1 cellular context compared by ENCODE assay signal in genomic region chr15:35062164-35063099, GRCh38.
TF ChIP-seq lines count a peak whose summit lies in the region.

No MANE protein-coding gene starts in this region.

TF ChIP-seq in IMR-90, 13 proteins besides CTCF, POLR2A, EP300 and RAD21 (continued from another document):
- TF ChIP-seq, protein P1, sequence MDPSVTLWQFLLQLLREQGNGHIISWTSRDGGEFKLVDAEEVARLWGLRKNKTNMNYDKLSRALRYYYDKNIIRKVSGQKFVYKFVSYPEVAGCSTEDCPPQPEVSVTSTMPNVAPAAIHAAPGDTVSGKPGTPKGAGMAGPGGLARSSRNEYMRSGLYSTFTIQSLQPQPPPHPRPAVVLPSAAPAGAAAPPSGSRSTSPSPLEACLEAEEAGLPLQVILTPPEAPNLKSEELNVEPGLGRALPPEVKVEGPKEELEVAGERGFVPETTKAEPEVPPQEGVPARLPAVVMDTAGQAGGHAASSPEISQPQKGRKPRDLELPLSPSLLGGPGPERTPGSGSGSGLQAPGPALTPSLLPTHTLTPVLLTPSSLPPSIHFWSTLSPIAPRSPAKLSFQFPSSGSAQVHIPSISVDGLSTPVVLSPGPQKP (IDR thresholded peaks at IDR 0.05; ENCODE audit: borderline replicate concordance, low read depth, low read length): no peak
- TF ChIP-seq RCOR1 (IDR thresholded peaks at IDR 0.05; ENCODE audit: insufficient replicate concordance, low read length) (no peak), BHLHE40 (IDR thresholded peaks at IDR 0.05; ENCODE audit: low read depth, low read length) (no peak), CHD1 (IDR thresholded peaks at IDR 0.05; ENCODE audit: low read depth, low read length) (no peak), FOS (IDR thresholded peaks at IDR 0.05; ENCODE audit: low read depth, low read length) (no peak), MXI1 (IDR thresholded peaks at IDR 0.05; ENCODE audit: borderline replicate concordance, low read depth, low read length) (no peak), RFX5 (IDR thresholded peaks at IDR 0.05; ENCODE audit: low read depth, low read length) (no peak), CEBPB (IDR thresholded peaks at IDR 0.05; ENCODE audit: low read depth, low read length) (no peak), NFE2L2 (IDR thresholded peaks at IDR 0.05; ENCODE audit: low read depth, low read length) (no peak), MAZ (IDR thresholded peaks at IDR 0.05; ENCODE audit: borderline replicate concordance, low read depth, low read length) (no peak)
- TF ChIP-seq, protein P2, sequence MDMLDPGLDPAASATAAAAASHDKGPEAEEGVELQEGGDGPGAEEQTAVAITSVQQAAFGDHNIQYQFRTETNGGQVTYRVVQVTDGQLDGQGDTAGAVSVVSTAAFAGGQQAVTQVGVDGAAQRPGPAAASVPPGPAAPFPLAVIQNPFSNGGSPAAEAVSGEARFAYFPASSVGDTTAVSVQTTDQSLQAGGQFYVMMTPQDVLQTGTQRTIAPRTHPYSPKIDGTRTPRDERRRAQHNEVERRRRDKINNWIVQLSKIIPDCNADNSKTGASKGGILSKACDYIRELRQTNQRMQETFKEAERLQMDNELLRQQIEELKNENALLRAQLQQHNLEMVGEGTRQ (IDR thresholded peaks at IDR 0.05; ENCODE audit: low read depth, low read length): no peak
